ENCODE assay signal across 15 cellular contexts in the genomic region with DNA sequence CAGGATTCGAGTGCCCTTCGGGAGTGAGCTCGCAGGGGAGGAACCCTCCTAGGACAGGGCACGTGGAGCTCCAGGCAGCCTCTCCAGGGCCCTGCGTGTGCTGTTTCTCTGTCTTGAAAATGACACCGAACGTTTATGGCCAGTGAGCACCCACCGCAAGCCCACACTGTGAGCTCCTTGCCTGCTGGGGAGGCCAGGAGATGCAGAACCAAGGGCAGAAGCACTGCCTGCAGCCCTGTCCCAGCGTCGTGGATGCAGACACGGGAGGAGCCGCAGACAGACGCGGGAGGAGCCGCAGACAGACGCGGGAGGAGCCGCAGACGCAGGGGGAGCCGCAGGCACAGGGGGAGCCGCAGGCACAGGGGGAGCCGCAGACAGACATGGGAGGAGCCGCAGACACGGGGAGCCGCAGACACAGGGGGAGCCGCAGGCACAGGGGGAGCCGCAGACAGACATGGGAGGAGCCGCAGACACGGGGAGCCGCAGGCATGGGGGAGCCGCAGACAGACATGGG.
"Had no signal": no experiment of that assay in that cellular context is flagged by ENCODE, and none has a peak within 500 bp of the region (broad histone marks: within the 10 kb centered on the region; RNA-seq: fewer than 3 reads in every experiment).

No MANE protein-coding gene starts in this region.

- DNase-seq: activated CD4-positive, alpha-beta T cell treated with anti-CD3 and anti-CD28 coated beads for 1 hour; activated CD4-positive, alpha-beta T cell treated with anti-CD3 and anti-CD28 coated beads, Interleukin-2, amount 50 U/mL, for 4 hours; activated naive CD4-positive, alpha-beta T cell treated with anti-CD3 and anti-CD28 coated beads for 36 hours; activated T-cell treated with anti-CD3 and anti-CD28 coated beads for 4 hours; endodermal cell; erythroblast; gastrocnemius medialis; kidney; stimulated activated CD4-positive, alpha-beta T cell treated with anti-CD3 and anti-CD28 coated beads, Interleukin-4, amount 100 ng/mL, for 1 hour; stimulated activated naive B cell treated with anti-CD40 and anti-IgM and Interleukin-4, amounts not matched to agents 10 μg/mL and 1 μg/mL and 100 μg/mL, for 72 hours; substantia nigra; T1000; trophoblast cell had no signal

- H3K4me3 ChIP-seq: dorsolateral prefrontal cortex, gastrocnemius medialis, pancreas had no signal

- H3K27me3 Mint-ChIP-seq: stimulated activated naive B cell treated with anti-CD40 and anti-IgM and Interleukin-4, amounts not matched to agents 10 μg/mL and 1 μg/mL and 100 μg/mL, for 72 hours had no signal

- ATAC-seq: gastrocnemius medialis; pancreas; stimulated activated naive B cell treated with anti-CD40 and anti-IgM and Interleukin-4, amounts not matched to agents 10 μg/mL and 1 μg/mL and 100 μg/mL, for 72 hours had no signal

- H3K4me1 ChIP-seq: gastrocnemius medialis, pancreas had no signal

- H3K27ac ChIP-seq: gastrocnemius medialis, pancreas had no signal

- H3K27me3 ChIP-seq: gastrocnemius medialis, pancreas had no signal

- H3K4me1 Mint-ChIP-seq: endodermal cell; stimulated activated naive B cell treated with anti-CD40 and anti-IgM and Interleukin-4, amounts not matched to agents 10 μg/mL and 1 μg/mL and 100 μg/mL, for 72 hours had no signal

- H3K9me3 Mint-ChIP-seq: activated naive CD4-positive, alpha-beta T cell treated with anti-CD3 and anti-CD28 coated beads for 36 hours had no signal

- H3K4me3 Mint-ChIP-seq: activated naive CD4-positive, alpha-beta T cell treated with anti-CD3 and anti-CD28 coated beads for 36 hours; endodermal cell; stimulated activated naive B cell treated with anti-CD40 and anti-IgM and Interleukin-4, amounts not matched to agents 10 μg/mL and 1 μg/mL and 100 μg/mL, for 72 hours had no signal

- H3K9me3 ChIP-seq: gastrocnemius medialis, pancreas had no signal

- H3K27ac Mint-ChIP-seq: activated naive CD4-positive, alpha-beta T cell treated with anti-CD3 and anti-CD28 coated beads for 36 hours; endodermal cell; stimulated activated naive B cell treated with anti-CD40 and anti-IgM and Interleukin-4, amounts not matched to agents 10 μg/mL and 1 μg/mL and 100 μg/mL, for 72 hours had no signal

- H3K36me3 ChIP-seq: gastrocnemius medialis, pancreas had no signal
